In the genomic region with DNA sequence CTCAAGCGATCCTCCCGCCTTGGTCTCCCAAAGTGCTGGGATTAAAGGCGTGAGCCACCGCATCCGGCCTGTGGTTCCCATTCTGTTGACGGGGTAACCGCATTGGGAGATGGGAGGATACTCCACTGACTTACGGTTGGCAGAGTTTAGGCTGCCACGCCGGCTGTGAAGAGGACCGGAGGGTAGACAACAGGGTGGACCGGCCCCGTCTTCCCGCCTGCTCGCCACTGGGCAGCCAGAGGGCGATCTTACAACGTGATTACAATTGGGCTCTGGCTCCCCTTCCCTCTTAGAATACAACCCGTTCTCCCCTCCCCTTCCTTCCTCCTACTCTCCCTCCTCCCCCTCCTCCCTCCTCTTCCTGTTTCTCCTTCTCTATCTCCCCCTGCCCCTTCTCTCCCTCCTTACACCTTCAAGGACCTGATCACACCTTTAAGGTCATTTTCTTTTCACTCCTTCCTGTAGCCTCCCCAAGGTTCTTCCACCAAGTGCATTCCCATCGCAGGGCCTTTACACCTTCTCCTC, we compare ENCODE assay signal across 1 cellular context.
TF ChIP-seq lines count a peak whose summit lies in the region.

No MANE protein-coding gene starts in this region.

TF ChIP-seq in A549, 52 proteins besides CTCF, POLR2A, EP300 and RAD21 (continued from another document):
- TF ChIP-seq, protein P1, sequence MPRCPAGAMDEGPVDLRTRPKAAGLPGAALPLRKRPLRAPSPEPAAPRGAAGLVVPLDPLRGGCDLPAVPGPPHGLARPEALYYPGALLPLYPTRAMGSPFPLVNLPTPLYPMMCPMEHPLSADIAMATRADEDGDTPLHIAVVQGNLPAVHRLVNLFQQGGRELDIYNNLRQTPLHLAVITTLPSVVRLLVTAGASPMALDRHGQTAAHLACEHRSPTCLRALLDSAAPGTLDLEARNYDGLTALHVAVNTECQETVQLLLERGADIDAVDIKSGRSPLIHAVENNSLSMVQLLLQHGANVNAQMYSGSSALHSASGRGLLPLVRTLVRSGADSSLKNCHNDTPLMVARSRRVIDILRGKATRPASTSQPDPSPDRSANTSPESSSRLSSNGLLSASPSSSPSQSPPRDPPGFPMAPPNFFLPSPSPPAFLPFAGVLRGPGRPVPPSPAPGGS (IDR thresholded peaks at IDR 0.05): no peak
- TF ChIP-seq JUN (IDR thresholded peaks at IDR 0.05) (no peak), HEYL (CRISPR knock-in tag; IDR thresholded peaks at IDR 0.05) (no peak), KDM1A (IDR thresholded peaks at IDR 0.05; ENCODE audit: low read depth) (0 out of 2 replicates have a peak, but pooled peaks have one; percentile 46), FOSL2 (IDR thresholded peaks at IDR 0.05) (no peak), FOSL2 (CRISPR knock-in tag; IDR thresholded peaks at IDR 0.05) (no peak), ESRRA (IDR thresholded peaks at IDR 0.05; ENCODE audit: borderline replicate concordance, low read length) (no peak)
- TF ChIP-seq, protein P2, sequence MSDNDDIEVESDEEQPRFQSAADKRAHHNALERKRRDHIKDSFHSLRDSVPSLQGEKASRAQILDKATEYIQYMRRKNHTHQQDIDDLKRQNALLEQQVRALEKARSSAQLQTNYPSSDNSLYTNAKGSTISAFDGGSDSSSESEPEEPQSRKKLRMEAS (IDR thresholded peaks at IDR 0.05): peak; percentile 22; the same call in 1 of the 2 replicates
- TF ChIP-seq, protein P3, sequence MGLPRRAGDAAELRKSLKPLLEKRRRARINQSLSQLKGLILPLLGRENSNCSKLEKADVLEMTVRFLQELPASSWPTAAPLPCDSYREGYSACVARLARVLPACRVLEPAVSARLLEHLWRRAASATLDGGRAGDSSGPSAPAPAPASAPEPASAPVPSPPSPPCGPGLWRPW (IDR thresholded peaks at IDR 0.05): no peak
- TF ChIP-seq, protein P4, sequence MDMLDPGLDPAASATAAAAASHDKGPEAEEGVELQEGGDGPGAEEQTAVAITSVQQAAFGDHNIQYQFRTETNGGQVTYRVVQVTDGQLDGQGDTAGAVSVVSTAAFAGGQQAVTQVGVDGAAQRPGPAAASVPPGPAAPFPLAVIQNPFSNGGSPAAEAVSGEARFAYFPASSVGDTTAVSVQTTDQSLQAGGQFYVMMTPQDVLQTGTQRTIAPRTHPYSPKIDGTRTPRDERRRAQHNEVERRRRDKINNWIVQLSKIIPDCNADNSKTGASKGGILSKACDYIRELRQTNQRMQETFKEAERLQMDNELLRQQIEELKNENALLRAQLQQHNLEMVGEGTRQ (IDR thresholded peaks at IDR 0.05): no peak
